Comparison of ENCODE assay signal across 8 cellular contexts in genomic region chr15:41332788-41333527, GRCh38. TPM values are rescaled to one million over a fixed set of nuclear protein-coding genes. Genes with fewer than 3 reads are reported as not detected.
DNase-seq lines count a peak whose midpoint lies in the region; ATAC-seq and TF ChIP-seq lines count a peak whose summit lies in the region.

Gene NUSAP1 (plus strand): TSS chr15:41332881. CDS start chr15:41332958, 77 bp downstream.

- H3K9me3 Mint-ChIP-seq in T-helper 1 cell treated with Interleukin-12 subunit alpha and Interleukin-12 subunit beta and Interleukin-4 antibody, amounts not matched to agents 30 μg/mL and 1 μg/mL, for 36 hours = no peaks in the 10 kb centered on the region

- DNase-seq in fibroblast of the aortic adventitia (ENCODE audit: low read depth) = no peak
- DNase-seq in osteoblast (ENCODE audit: insufficient read length, low spot score, missing footprints) = no peak
- no peak for DNase-seq in hepatic stellate cell (ENCODE audit: low spot score)
- DNase-seq in cerebellar cortex (ENCODE audit: low spot score) = no peak

- peaks cover 41% of the 10 kb centered on the region for H3K79me2 ChIP-seq in osteoblast (ENCODE audit: insufficient read depth, low read length)

- H3K27me3 ChIP-seq in osteoblast (ENCODE audit: insufficient read depth, low read length) = no peaks in the 10 kb centered on the region

- peak within 1 kb of the TSS; percentile 68 for H3K27ac ChIP-seq in osteoblast (ENCODE audit: low read depth, low read length)

- H3K27ac Mint-ChIP-seq in T-helper 1 cell treated with Interleukin-12 subunit alpha and Interleukin-12 subunit beta and Interleukin-4 antibody, amounts not matched to agents 30 μg/mL and 1 μg/mL, for 36 hours = peak within 1 kb of the TSS; percentile 99

- H2AFZ ChIP-seq in osteoblast (ENCODE audit: low read length) = peak within 1 kb of the TSS; percentile 95

- H3K4me2 ChIP-seq in osteoblast (ENCODE audit: insufficient read depth, low read length) = peak within 1 kb of the TSS; percentile 97

- H4K20me1 ChIP-seq in osteoblast (ENCODE audit: insufficient read depth, low read length) = no peaks in the 10 kb centered on the region

- no peaks in the 10 kb centered on the region; the same call in 1 of the 2 replicates for H3K4me1 ChIP-seq in ES-I3 (ENCODE audit: insufficient read depth, low read length)
- H3K4me1 ChIP-seq in osteoblast (ENCODE audit: insufficient read depth, low read length) = peaks cover 8% of the 10 kb centered on the region

- H3K36me3 ChIP-seq in ES-I3 (ENCODE audit: insufficient read depth, low read length) (0 out of 2 replicates have a peak, but pooled peaks cover 2% of the 10 kb centered on the region), osteoblast (ENCODE audit: insufficient read depth, low read length) (no peaks in the 10 kb centered on the region)

- TF ChIP-seq CTCF in fibroblast of the aortic adventitia (IDR thresholded peaks at IDR 0.05; ENCODE audit: insufficient read depth, low read length) (no peak), osteoblast (IDR thresholded peaks at IDR 0.05; ENCODE audit: extremely low read depth, low read depth, low read length) (no peak)

- H3K9ac ChIP-seq in ES-I3 (ENCODE audit: low read depth, low read length) = peak within 1 kb of the TSS; percentile 90

- H3K4me1 Mint-ChIP-seq in T-helper 1 cell treated with Interleukin-12 subunit alpha and Interleukin-12 subunit beta and Interleukin-4 antibody, amounts not matched to agents 30 μg/mL and 1 μg/mL, for 36 hours (ENCODE audit: low read depth) = peaks cover 38% of the 10 kb centered on the region

- no peaks in the 10 kb centered on the region for H3K9me3 ChIP-seq in ES-I3 (ENCODE audit: control insufficient read depth, insufficient read depth, low read length)
- no peaks in the 10 kb centered on the region for H3K9me3 ChIP-seq in osteoblast (ENCODE audit: low read depth, low read length)

- peaks cover 21% of the 10 kb centered on the region for H3K36me3 Mint-ChIP-seq in T-helper 1 cell treated with Interleukin-12 subunit alpha and Interleukin-12 subunit beta and Interleukin-4 antibody, amounts not matched to agents 30 μg/mL and 1 μg/mL, for 36 hours (ENCODE audit: low read depth)

- H3K4me3 ChIP-seq in fibroblast of the aortic adventitia (ENCODE audit: low read depth, low read length) = peak within 1 kb of the TSS; percentile 94
- H3K4me3 ChIP-seq in osteoblast (ENCODE audit: insufficient read depth, low read length) = peak within 1 kb of the TSS; percentile 94

- ATAC-seq in GM19455 (IDR thresholded peaks at IDR 0.05; ENCODE audit: unreplicated experiment) (peak; percentile 17), HG03521 (IDR thresholded peaks at IDR 0.05; ENCODE audit: unreplicated experiment) (peak; percentile 2)

- H3K27me3 Mint-ChIP-seq in T-helper 1 cell treated with Interleukin-12 subunit alpha and Interleukin-12 subunit beta and Interleukin-4 antibody, amounts not matched to agents 30 μg/mL and 1 μg/mL, for 36 hours (ENCODE audit: low read depth) = no peaks in the 10 kb centered on the region

- H3K4me3 Mint-ChIP-seq in T-helper 1 cell treated with Interleukin-12 subunit alpha and Interleukin-12 subunit beta and Interleukin-4 antibody, amounts not matched to agents 30 μg/mL and 1 μg/mL, for 36 hours = peak within 1 kb of the TSS; percentile 98

RNA-seq across cellular contexts. Expression of gene NUSAP1, which starts in this region (rescaled TPM):
- 21.3 and 85.8 TPM in 2 replicates for total RNA-seq in fibroblast of the aortic adventitia (ENCODE audit: low replicate concordance)
- 10.9 and 14.1 TPM in 2 replicates for total RNA-seq in osteoblast
